In the genomic region with DNA sequence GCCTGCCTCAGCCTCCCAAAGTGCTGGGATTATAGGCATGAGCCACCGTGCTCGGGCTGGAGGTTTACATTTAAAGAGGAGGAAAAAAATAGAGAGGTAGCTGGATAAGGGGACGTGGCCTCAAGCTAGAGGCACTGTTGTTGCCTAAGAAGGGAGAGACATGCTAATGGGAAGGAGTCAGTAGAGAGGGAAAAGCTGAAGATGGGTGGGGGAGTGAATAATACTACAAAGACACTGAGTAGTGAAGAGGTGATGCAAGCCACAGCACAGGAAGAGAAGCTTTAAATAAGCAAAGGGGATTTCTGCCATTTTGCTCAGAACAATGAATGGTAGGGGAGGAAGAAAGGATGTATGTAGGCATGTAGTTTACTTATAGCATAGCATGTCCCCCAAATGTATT, we compare ENCODE assay signal across 23 cellular contexts.
"Had no signal": no experiment of that assay in that cellular context is flagged by ENCODE, and none has a peak within 500 bp of the region (broad histone marks: within the 10 kb centered on the region; RNA-seq: fewer than 3 reads in every experiment).

No MANE protein-coding gene starts in this region.

- H3K27ac Mint-ChIP-seq: activated B cell treated with CpG ODN at 0.5 μM for 24 hours; activated CD8-positive, alpha-beta T cell treated with anti-CD3 and anti-CD28 coated beads for 36 hours; activated naive CD4-positive, alpha-beta T cell treated with anti-CD3 and anti-CD28 coated beads for 36 hours; activated naive CD8-positive, alpha-beta T cell treated with anti-CD3 and anti-CD28 coated beads for 36 hours; natural killer cell treated with Interleukin-12 subunit alpha and Interleukin-12 subunit beta and Interleukin-15 and Interleukin-18, amount 100 ng/mL, for 72 hours had no signal

- H3K4me3 Mint-ChIP-seq: activated B cell treated with CpG ODN at 0.5 μM for 24 hours; activated CD8-positive, alpha-beta T cell treated with anti-CD3 and anti-CD28 coated beads for 36 hours; activated naive CD4-positive, alpha-beta T cell treated with anti-CD3 and anti-CD28 coated beads for 36 hours; activated naive CD8-positive, alpha-beta T cell treated with anti-CD3 and anti-CD28 coated beads for 36 hours; natural killer cell treated with Interleukin-12 subunit alpha and Interleukin-12 subunit beta and Interleukin-15 and Interleukin-18, amount 100 ng/mL, for 72 hours had no signal

- H3K27me3 Mint-ChIP-seq: activated B cell treated with CpG ODN at 0.5 μM for 24 hours; activated naive CD8-positive, alpha-beta T cell treated with anti-CD3 and anti-CD28 coated beads for 36 hours had no signal

- H3K4me1 Mint-ChIP-seq: activated B cell treated with CpG ODN at 0.5 μM for 24 hours; activated naive CD8-positive, alpha-beta T cell treated with anti-CD3 and anti-CD28 coated beads for 36 hours had no signal

- H3K36me3 Mint-ChIP-seq: activated naive CD8-positive, alpha-beta T cell treated with anti-CD3 and anti-CD28 coated beads for 36 hours; natural killer cell treated with Interleukin-12 subunit alpha and Interleukin-12 subunit beta and Interleukin-15 and Interleukin-18, amount 100 ng/mL, for 72 hours had no signal

- DNase-seq: activated B cell treated with CpG ODN at 0.5 μM for 24 hours; activated CD4-positive, alpha-beta T cell treated with anti-CD3 and anti-CD28 coated beads, Interleukin-2, amount 50 U/mL, for 1 hour; activated CD8-positive, alpha-beta T cell treated with anti-CD3 and anti-CD28 coated beads for 36 hours; activated naive CD4-positive, alpha-beta T cell treated with anti-CD3 and anti-CD28 coated beads for 36 hours; activated naive CD8-positive, alpha-beta T cell treated with anti-CD3 and anti-CD28 coated beads for 36 hours; activated T-cell treated with anti-CD3 and anti-CD28 coated beads, Interleukin-2, amount 50 U/mL, for 48 hours; adrenal gland; brain microvascular endothelial cell; central memory CD4-positive, alpha-beta T cell; foreskin keratinocyte; heart left ventricle; hypothalamus; left lung; lower lobe of right lung; mucosa of descending colon; right lobe of liver; stimulated activated CD4-positive, alpha-beta T cell treated with anti-CD3 and anti-CD28 coated beads, Interleukin-12 subunit alpha, Interleukin-12 subunit beta, amount 100 ng/mL, for 4 hours; stimulated activated CD4-positive, alpha-beta T cell treated with anti-CD3 and anti-CD28 coated beads, Interleukin-4, amount 100 ng/mL, for 1 hour; stimulated activated naive CD8-positive, alpha-beta T cell treated with anti-CD3 and anti-CD28 coated beads, Interleukin-15, Interleukin-2, amounts not matched to agents 100 U/mL and 50 U/mL, for 24 hours; T-helper 2 cell; testis; transverse colon had no signal

- H3K9me3 Mint-ChIP-seq: activated B cell treated with CpG ODN at 0.5 μM for 24 hours; activated CD8-positive, alpha-beta T cell treated with anti-CD3 and anti-CD28 coated beads for 36 hours; activated naive CD4-positive, alpha-beta T cell treated with anti-CD3 and anti-CD28 coated beads for 36 hours; activated naive CD8-positive, alpha-beta T cell treated with anti-CD3 and anti-CD28 coated beads for 36 hours; natural killer cell treated with Interleukin-12 subunit alpha and Interleukin-12 subunit beta and Interleukin-15 and Interleukin-18, amount 100 ng/mL, for 72 hours had no signal
